8 cellular contexts compared by ENCODE assay signal in the genomic region with DNA sequence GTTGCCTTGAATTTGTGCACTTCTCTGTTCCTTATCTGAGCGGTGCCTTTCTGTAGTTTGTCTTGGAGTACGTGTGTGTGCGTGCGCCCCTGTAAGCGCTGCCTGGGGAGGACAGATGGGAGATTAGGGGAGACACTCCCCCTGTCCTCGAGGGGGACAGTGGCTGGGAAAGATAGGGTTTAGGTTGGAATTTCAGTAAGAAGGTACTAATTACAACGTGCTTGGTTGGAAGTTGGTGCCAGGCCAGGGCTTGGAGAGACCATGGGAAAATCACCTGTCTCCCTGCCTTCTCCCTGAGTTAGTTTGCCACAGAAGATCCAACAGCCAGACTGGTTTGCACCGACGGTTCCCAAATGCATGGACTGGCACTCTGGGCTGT.
DNase-seq lines count a peak whose midpoint lies in the region; ATAC-seq and TF ChIP-seq lines count a peak whose summit lies in the region.

No MANE protein-coding gene starts in this region.

- no peaks in the 10 kb centered on the region for H3K9me1 ChIP-seq in IMR-90 (ENCODE audit: insufficient read depth, low read length)

- H4K20me1 ChIP-seq in BLaER1 treated with 17β-estradiol and CSF1 and Interleukin-3, amounts not matched to agents 10 nM and 100 nM: peaks cover 31 to 99% (median 66%) of the 10 kb centered on the region in 11 experiments
- H4K20me1 ChIP-seq in IMR-90 (ENCODE audit: insufficient read depth, low read length): no peaks in the 10 kb centered on the region

- no peaks in the 10 kb centered on the region for H3K9me3 ChIP-seq in BLaER1 treated with 17β-estradiol and CSF1 and Interleukin-3, amounts not matched to agents 10 nM and 100 nM (replicated peaks in 1 of 11)
- H3K9me3 ChIP-seq in IMR-90 (ENCODE audit: control insufficient read depth, insufficient read depth, low read length): no peaks in the 10 kb centered on the region

- POLR2A ChIA-PET in IMR-90 (lab: Charles Lee; ENCODE audit: unreplicated experiment): no interaction called here

- in situ Hi-C loops in IMR-90 (cut with MboI; ENCODE audit: low sequenced_read_pairs) (loop anchor here (5.0 kb wide), 2 partner anchors 174 to 674 kb away; no protein-coding TSS in a partner anchor), T47D (cut with HindIII; ENCODE audit: low pct_unique_long_range_greater_than_20kb, low sequenced_read_pairs) (no loop called here)

- peak overlapping the region; percentile 25 for H2BK120ac ChIP-seq in IMR-90 (ENCODE audit: low read depth, low read length)

- H3K9ac ChIP-seq in BLaER1 treated with 17β-estradiol and CSF1 and Interleukin-3, amounts not matched to agents 10 nM and 100 nM: peak overlapping the region; percentile 59 to 81 (median 75); a peak in 21 of 22 replicates
- peak overlapping the region; percentile 21 for H3K9ac ChIP-seq in IMR-90 (ENCODE audit: low read depth, low read length)

- H3K36me3 ChIP-seq in BLaER1 treated with 17β-estradiol and CSF1 and Interleukin-3, amounts not matched to agents 10 nM and 100 nM: peaks cover 45 to 75% (median 61%) of the 10 kb centered on the region in 11 experiments
- peaks cover 3% of the 10 kb centered on the region; the same call in 1 of the 2 replicates for H3K36me3 ChIP-seq in IMR-90 (ENCODE audit: control insufficient read depth, insufficient read depth, low read length)

- H4K5ac ChIP-seq in IMR-90 (ENCODE audit: low read depth, low read length): peak overlapping the region; percentile 5; the same call in 1 of the 2 replicates

- CTCF ChIA-PET in IMR-90 (lab: Yijun Ruan, JAX): interaction anchor here (0.6 kb wide), 1 partner anchor 8 kb away, joined by 5 read pairs; no protein-coding TSS in a partner anchor

- no peak for TF ChIP-seq RAD21 in IMR-90 (IDR thresholded peaks at IDR 0.05; ENCODE audit: low read length)

- dilution Hi-C loops in IMR-90 (cut with HindIII; ENCODE audit: low sequenced_read_pairs, unreplicated experiment): no loop called here

- peaks cover 29 to 56% (median 50%) of the 10 kb centered on the region in 10 experiments for H3K4me1 ChIP-seq in BLaER1 treated with 17β-estradiol and CSF1 and Interleukin-3, amounts not matched to agents 10 nM and 100 nM
- H3K4me1 ChIP-seq in IMR-90 (ENCODE audit: control insufficient read depth, insufficient read depth, low read length): peaks cover 9% of the 10 kb centered on the region

- peak overlapping the region; percentile 84 for H2AFZ ChIP-seq in IMR-90 (replicated peaks; ENCODE audit: low read length, poor library complexity)

- H3K79me1 ChIP-seq in IMR-90 (ENCODE audit: low read depth in 1 of 2, low read length in 2 of 2): peaks cover 8 to 14% of the 10 kb centered on the region in 2 experiments; a peak in 3 of 4 replicates

- no peak overlapping the region for H2AK5ac ChIP-seq in IMR-90 (ENCODE audit: low read depth, low read length)

- H4K8ac ChIP-seq in IMR-90 (ENCODE audit: low read depth in 2 of 2, low read length in 2 of 2): peak overlapping the region in 1 of 2 experiments; percentile 75; a peak in 2 of 4 replicates

- no peak for TF ChIP-seq CTCF in IMR-90 (conservative IDR thresholded peaks at IDR 0.05; ENCODE audit: low read depth, low read length)

- H3K27me3 ChIP-seq in BLaER1 treated with 17β-estradiol and CSF1 and Interleukin-3, amounts not matched to agents 10 nM and 100 nM: no peaks in the 10 kb centered on the region
- no peaks in the 10 kb centered on the region for H3K27me3 ChIP-seq in IMR-90 (ENCODE audit: control insufficient read depth, insufficient read depth, low read length)

- H2BK5ac ChIP-seq in IMR-90 (ENCODE audit: low read depth, low read length, poor library complexity, severe bottlenecking): peak overlapping the region; percentile 20

- H2BK15ac ChIP-seq in IMR-90 (ENCODE audit: low read depth, low read length): peak overlapping the region; percentile 5; the same call in 1 of the 3 replicates

- 50% methylated on average over 2 of the region's 9 CpGs; no CpG with 5 or more reads in 1 of the 2 experiments for WGBS in IMR-90 (ENCODE audit: extremely low coverage in 2 of 2, insufficient read length in 1 of 2), 2 experiments

- H2AK9ac ChIP-seq in IMR-90 (replicated peaks; ENCODE audit: low read depth, low read length, poor library complexity): peak overlapping the region; percentile 79

- H2BK20ac ChIP-seq in IMR-90 (ENCODE audit: low read depth, low read length): 0 out of 2 replicates have a peak overlapping the region, but pooled peaks have one; percentile 33

- H3K27ac ChIP-seq in BLaER1 treated with 17β-estradiol and CSF1 and Interleukin-3, amounts not matched to agents 10 nM and 100 nM: peak overlapping the region; percentile 43 to 84 (median 65); a peak in 16 of 22 replicates
- peak overlapping the region; percentile 5; the same call in 1 of the 2 replicates for H3K27ac ChIP-seq in IMR-90 (ENCODE audit: insufficient read depth, low read length)
- peak overlapping the region; percentile 94 for H3K27ac ChIP-seq in temporal lobe (ENCODE audit: low read depth, low read length)

- peak overlapping the region; percentile 85 to 98 (median 94) for H3K4me2 ChIP-seq in BLaER1 treated with 17β-estradiol and CSF1 and Interleukin-3, amounts not matched to agents 10 nM and 100 nM
- peak overlapping the region; percentile 73 for H3K4me2 ChIP-seq in IMR-90 (ENCODE audit: low read depth, low read length)

- intact Hi-C loops in IMR-90 (cut with micrococcal nuclease): loop anchor here (1.0 to 5.0 kb wide), 4 partner anchors 260 to 719 kb away; no protein-coding TSS in a partner anchor

- DNase-seq in IMR-90 (no peak), T47D (ENCODE audit: low read depth in 1 of 2, low spot score in 1 of 2) (peak; percentile 18 to 58), left lobe of liver (ENCODE audit: low spot score) (peak; percentile 58), A172 (ENCODE audit: low spot score) (no peak)
- no peak for DNase-seq in activated CD4-positive, CD25-positive, alpha-beta regulatory T cell (lab: John Stamatoyannopoulos, UW)

- H3K14ac ChIP-seq in IMR-90 (replicated peaks; ENCODE audit: low read depth, low read length): peak overlapping the region; percentile 88; the same call in 1 of the 2 replicates

- ATAC-seq in GM19455 (IDR thresholded peaks at IDR 0.05; ENCODE audit: unreplicated experiment) (peak; percentile 31), IMR-90 (ENCODE audit: low read depth) (peak; percentile 3; the same call in 1 of the 2 replicates), left lobe of liver (peak; percentile 32)

- H3K18ac ChIP-seq in IMR-90 (ENCODE audit: low read depth, low read length): peak overlapping the region; percentile 10; the same call in 1 of the 2 replicates

- H3K23ac ChIP-seq in IMR-90 (ENCODE audit: low read depth, low read length): peak overlapping the region; percentile 82; the same call in 1 of the 2 replicates

- no peak for TF ChIP-seq POLR2A in IMR-90 (IDR thresholded peaks at IDR 0.05; ENCODE audit: low read depth, low read length)

- H4K91ac ChIP-seq in IMR-90 (ENCODE audit: insufficient read depth, low read depth, low read length): peak overlapping the region; percentile 26

- H3K4me3 ChIP-seq in BLaER1 treated with 17β-estradiol and CSF1 and Interleukin-3, amounts not matched to agents 10 nM and 100 nM: peak overlapping the region; percentile 49 to 69 (median 58)
- peak overlapping the region; percentile 48 for H3K4me3 ChIP-seq in IMR-90 (ENCODE audit: insufficient read depth, low read depth, low read length)

- H3K56ac ChIP-seq in IMR-90 (ENCODE audit: extremely low read depth, insufficient read depth, low read length): peak overlapping the region; percentile 74; the same call in 1 of the 2 replicates

- no TSS peak for BruUV-seq in IMR-90 (replicated peaks; lab: Mats Ljungman, UMichigan)

- peak overlapping the region; percentile 61 for H3K4ac ChIP-seq in IMR-90 (ENCODE audit: low read depth, low read length)

TF ChIP-seq in IMR-90, 13 proteins besides CTCF, POLR2A, EP300 and RAD21:
- TF ChIP-seq MXI1 (IDR thresholded peaks at IDR 0.05; ENCODE audit: borderline replicate concordance, low read depth, low read length) (no peak), NFE2L2 (IDR thresholded peaks at IDR 0.05; ENCODE audit: low read depth, low read length) (no peak)
- TF ChIP-seq, protein P1, sequence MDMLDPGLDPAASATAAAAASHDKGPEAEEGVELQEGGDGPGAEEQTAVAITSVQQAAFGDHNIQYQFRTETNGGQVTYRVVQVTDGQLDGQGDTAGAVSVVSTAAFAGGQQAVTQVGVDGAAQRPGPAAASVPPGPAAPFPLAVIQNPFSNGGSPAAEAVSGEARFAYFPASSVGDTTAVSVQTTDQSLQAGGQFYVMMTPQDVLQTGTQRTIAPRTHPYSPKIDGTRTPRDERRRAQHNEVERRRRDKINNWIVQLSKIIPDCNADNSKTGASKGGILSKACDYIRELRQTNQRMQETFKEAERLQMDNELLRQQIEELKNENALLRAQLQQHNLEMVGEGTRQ (IDR thresholded peaks at IDR 0.05; ENCODE audit: low read depth, low read length): no peak
TF ChIP-seq in IMR-90: peak in this region for 0.

Comparison
In these comparisons a context has a peak if more than half of its experiments do, and no peak if none do; other contexts are left out.
1. H3K27ac ChIP-seq: peak in every context shown above with its lines; median percentile 94 in temporal lobe; 65 in BLaER1 treated with 17β-estradiol and CSF1 and Interleukin-3, amounts not matched to agents 10 nM and 100 nM; 5 in IMR-90.
2. DNase-seq: peak in T47D (2 of 2) and left lobe of liver (single experiment); none in IMR-90 (single experiment), activated CD4-positive, CD25-positive, alpha-beta regulatory T cell (0 of 4) and A172 (single experiment).
3. Peak in every context shown above with its lines, with median percentiles within 50 percentile points of each other: ATAC-seq.